In genomic region chr11:62128835-62129234, GRCh38 we compare ENCODE assay signal across 17 cellular contexts. TPM values are rescaled to one million over a fixed set of nuclear protein-coding genes. Genes with fewer than 3 reads are reported as not detected.
DNase-seq lines count a peak whose midpoint lies in the region; ATAC-seq and TF ChIP-seq lines count a peak whose summit lies in the region.
"Had no signal": no experiment of that assay in that cellular context is flagged by ENCODE, and none has a peak within 500 bp of the region (broad histone marks: within the 10 kb centered on the region; RNA-seq: fewer than 3 reads in every experiment).

No MANE protein-coding gene starts in this region.

- peaks cover 22% of the 10 kb centered on the region for H3K4me1 Mint-ChIP-seq in chondrocyte (ENCODE audit: low read depth)
- H3K4me1 Mint-ChIP-seq in osteocyte (ENCODE audit: unreplicated experiment): peaks cover 22% of the 10 kb centered on the region
- peaks cover 20% of the 10 kb centered on the region for H3K4me1 Mint-ChIP-seq in progenitor cell of endocrine pancreas (ENCODE audit: low read depth)

- H3K27me3 Mint-ChIP-seq in chondrocyte (ENCODE audit: low read depth) (no peaks in the 10 kb centered on the region), osteocyte (ENCODE audit: unreplicated experiment) (no peaks in the 10 kb centered on the region), progenitor cell of endocrine pancreas (no peaks in the 10 kb centered on the region)
- H3K27me3 Mint-ChIP-seq: CD4-positive, alpha-beta memory T cell had no signal

- TF ChIP-seq CTCF in chondrocyte (IDR thresholded peaks at IDR 0.05) (no peak), osteocyte (IDR thresholded peaks at IDR 0.05) (no peak), progenitor cell of endocrine pancreas (IDR thresholded peaks at IDR 0.05; ENCODE audit: unreplicated experiment) (no peak)

- no peak overlapping the region for H3K27ac Mint-ChIP-seq in chondrocyte (ENCODE audit: unreplicated experiment)
- H3K27ac Mint-ChIP-seq in osteocyte (ENCODE audit: unreplicated experiment): peak overlapping the region; percentile 11
- no peak overlapping the region for H3K27ac Mint-ChIP-seq in progenitor cell of endocrine pancreas

- H3K36me3 Mint-ChIP-seq in chondrocyte (ENCODE audit: low read depth) (peaks cover 8% of the 10 kb centered on the region), osteocyte (ENCODE audit: unreplicated experiment) (peaks cover 9% of the 10 kb centered on the region), progenitor cell of endocrine pancreas (ENCODE audit: insufficient read depth) (peaks cover 8% of the 10 kb centered on the region)

- intact Hi-C loops in Right ventricle myocardium superior (cut with DNase I): no loop called here
- intact Hi-C loops in left ventricle myocardium superior (cut with micrococcal nuclease): no loop called here

- no peaks in the 10 kb centered on the region for H3K9me3 Mint-ChIP-seq in chondrocyte (ENCODE audit: low read depth)
- no peaks in the 10 kb centered on the region for H3K9me3 Mint-ChIP-seq in osteocyte (ENCODE audit: unreplicated experiment)
- no peaks in the 10 kb centered on the region for H3K9me3 Mint-ChIP-seq in progenitor cell of endocrine pancreas (ENCODE audit: low read depth)
- H3K9me3 Mint-ChIP-seq: CD4-positive, alpha-beta memory T cell; H9 had no signal

- no peak overlapping the region for H3K4me3 Mint-ChIP-seq in chondrocyte (ENCODE audit: unreplicated experiment)
- no peak overlapping the region for H3K4me3 Mint-ChIP-seq in osteocyte (ENCODE audit: unreplicated experiment)
- H3K4me3 Mint-ChIP-seq in progenitor cell of endocrine pancreas (ENCODE audit: low read depth): no peak overlapping the region
- H3K4me3 Mint-ChIP-seq: CD4-positive, alpha-beta memory T cell; H9 had no signal

- ATAC-seq in Right ventricle myocardium superior (ENCODE audit: poor library complexity) (no peak), left ventricle myocardium superior (no peak), HG03571 (IDR thresholded peaks at IDR 0.05; ENCODE audit: unreplicated experiment) (no peak)
- ATAC-seq: A549, Panc1 had no signal

- DNase-seq in Right ventricle myocardium superior (peak; percentile 22), left ventricle myocardium superior (no peak), chondrocyte (ENCODE audit: low spot score) (peak; percentile 48), osteocyte (ENCODE audit: extremely low spot score, unreplicated experiment) (no peak), A172 (ENCODE audit: low spot score) (no peak), progenitor cell of endocrine pancreas (ENCODE audit: low spot score, unreplicated experiment) (no peak)
- DNase-seq: CD4-positive, alpha-beta memory T cell; GF-D8; H9; Kasumi-1; NCI-H1092 treated with DMSO at 0.1 percent for 48 hours; NCI-H146; NCI-H2081; SHP77 had no signal

RNA-seq across cellular contexts. Expression of gene INCENP, which starts 5.0 kb away (rescaled TPM):
- total RNA-seq in Right ventricle myocardium superior: 10.3 TPM
- 11.6 TPM for total RNA-seq in left ventricle myocardium superior
- total RNA-seq in chondrocyte: 21.6 to 24.6 TPM (median 22.4 TPM) in 3 replicates
- total RNA-seq in osteocyte: 26.2 and 27.7 TPM in 2 replicates
- total RNA-seq in A172 (2014; rRNA removed; shearing (Covaris generic)): 52.5 and 66.1 TPM in 2 replicates
- total RNA-seq in progenitor cell of endocrine pancreas: 58.0 and 60.5 TPM in 2 replicates

Comparison
In these comparisons a context has a peak if more than half of its experiments do, and no peak if none do; other contexts are left out.
1. DNase-seq: peak in Right ventricle myocardium superior (single experiment) and chondrocyte (single experiment); none in left ventricle myocardium superior (single experiment), osteocyte (single experiment), A172 (single experiment) and progenitor cell of endocrine pancreas (single experiment).